In genomic region chr5:83900307-83900706, GRCh38 we compare ENCODE assay signal across 2 cellular contexts.
TF ChIP-seq lines count a peak whose summit lies in the region.

No MANE protein-coding gene starts in this region.

TF ChIP-seq in IMR-90, 13 proteins besides CTCF, POLR2A, EP300 and RAD21:
- no peak for TF ChIP-seq MAZ (IDR thresholded peaks at IDR 0.05; ENCODE audit: borderline replicate concordance, low read depth, low read length)
- no peak for TF ChIP-seq BHLHE40 (IDR thresholded peaks at IDR 0.05; ENCODE audit: low read depth, low read length)
- TF ChIP-seq ELK1 (IDR thresholded peaks at IDR 0.05; ENCODE audit: borderline replicate concordance, low read depth, low read length): no peak

TF ChIP-seq in SK-N-SH, 30 proteins besides CTCF, POLR2A, EP300 and RAD21:
- TF ChIP-seq EZH2phosphoT487 (IDR thresholded peaks at IDR 0.05; ENCODE audit: borderline replicate concordance, low read depth) (no peak), TAF1 (IDR thresholded peaks at IDR 0.05; ENCODE audit: borderline replicate concordance, low read depth, low read length) (no peak), REST (IDR thresholded peaks at IDR 0.05; ENCODE audit: low read depth, low read length) (no peak), PBX3 (IDR thresholded peaks at IDR 0.05) (no peak), POLR2AphosphoS5 (IDR thresholded peaks at IDR 0.05; ENCODE audit: low read depth, low read length) (no peak), USF1 (IDR thresholded peaks at IDR 0.05; ENCODE audit: borderline replicate concordance, low read depth) (no peak), RCOR1 (IDR thresholded peaks at IDR 0.05; ENCODE audit: low read length) (no peak)
